ENCODE assay signal across 26 cellular contexts in genomic region chr6:10359581-10359980, GRCh38. TPM values are rescaled to one million over a fixed set of nuclear protein-coding genes. Genes with fewer than 3 reads are reported as not detected.
DNase-seq lines count a peak whose midpoint lies in the region; ATAC-seq, FAIRE-seq and TF ChIP-seq lines count a peak whose summit lies in the region.
"Had no signal": no experiment of that assay in that cellular context is flagged by ENCODE, and none has a peak within 500 bp of the region (broad histone marks: within the 10 kb centered on the region; RNA-seq: fewer than 3 reads in every experiment).

No MANE protein-coding gene starts in this region.

- no peaks in the 10 kb centered on the region for H3K9me1 ChIP-seq in K562 (ENCODE audit: control insufficient read depth, insufficient read depth, low read length)

- H3K4me3 ChIP-seq in mammary epithelial cell (replicated peaks in 1 of 3; ENCODE audit: insufficient read depth in 1 of 3, low read depth in 2 of 3, low read length in 3 of 3) (no peak overlapping the region), breast epithelium (no peak overlapping the region), HEK293 (ENCODE audit: low read depth, low read length) (no peak overlapping the region), K562 (no peak overlapping the region)
- H3K4me3 ChIP-seq: BLaER1, GM12878 had no signal

- H3K79me2 ChIP-seq in mammary epithelial cell (ENCODE audit: insufficient read depth, low read length): no peaks in the 10 kb centered on the region
- no peaks in the 10 kb centered on the region for H3K79me2 ChIP-seq in K562 (ENCODE audit: control insufficient read depth, insufficient read depth, low read length)

- TF ChIP-seq EP300 in K562 (IDR thresholded peaks at IDR 0.05; ENCODE audit: low read length): no peak

- no peak overlapping the region for H3K4me2 ChIP-seq in mammary epithelial cell (ENCODE audit: insufficient read depth, low read depth, low read length)
- H3K4me2 ChIP-seq in K562 (ENCODE audit: insufficient read depth, low read length): no peak overlapping the region
- H3K4me2 ChIP-seq: BLaER1 had no signal

- TF ChIP-seq RAD21 in K562 (CRISPR knock-in tag; conservative IDR thresholded peaks at IDR 0.05 in 1 of 2, IDR thresholded peaks at IDR 0.05 in 1 of 2): no peak

- intact Hi-C loops in mammary epithelial cell (cut with micrococcal nuclease): no loop called here
- intact Hi-C loops in breast epithelium (cut with DNase I; ENCODE audit: low total_unique reads): no loop called here
- intact Hi-C loops in K562 (cut with micrococcal nuclease): no loop called here

- dilution Hi-C loops in mammary epithelial cell (cut with HindIII; ENCODE audit: low sequenced_read_pairs): no loop called here

- WGBS in mammary epithelial cell (ENCODE audit: low coverage, missing lambda C conversion rate): 69% methylated on average over 1 of the region's 1 CpG
- WGBS in K562 (ENCODE audit: insufficient coverage, low coverage, missing lambda C conversion rate): 8% methylated on average over 1 of the region's 1 CpG

- no peaks in the 10 kb centered on the region for H3K27me3 ChIP-seq in mammary epithelial cell (ENCODE audit: insufficient read depth, low read length)
- no peaks in the 10 kb centered on the region for H3K27me3 ChIP-seq in breast epithelium
- H3K27me3 ChIP-seq in K562 (ENCODE audit: control insufficient read depth in 2 of 2, insufficient read depth in 2 of 2, low read length in 2 of 2): no peaks in the 10 kb centered on the region
- H3K27me3 ChIP-seq: BE2C, BLaER1 had no signal

- TF ChIP-seq POLR2A in breast epithelium (IDR thresholded peaks at IDR 0.05) (no peak), K562 (conservative IDR thresholded peaks at IDR 0.05) (no peak)

- no TSS peak for BruUV-seq in mammary epithelial cell (replicated peaks; lab: Mats Ljungman, UMichigan)
- no TSS peak for BruUV-seq in K562 (replicated peaks; lab: Mats Ljungman, UMichigan)

- CTCF ChIA-PET in mammary epithelial cell (lab: Charles Lee; ENCODE audit: low non-redundant PET) (no interaction called here), HEK293 (lab: Yijun Ruan, JAX) (interaction anchor here (0.6 kb wide), 2 partner anchors 9 to 65 kb away, joined by 3 read pairs; no protein-coding TSS in a partner anchor), K562 (lab: Yijun Ruan, JAX; ENCODE audit: low intra/inter-chr PET ratio) (no interaction called here)

- H3K4me1 ChIP-seq in mammary epithelial cell (ENCODE audit: insufficient read depth, low read length) (peaks cover 19% of the 10 kb centered on the region), breast epithelium (no peaks in the 10 kb centered on the region), HEK293 (ENCODE audit: control insufficient read depth, insufficient read depth, low read length) (no peaks in the 10 kb centered on the region), K562 (replicated peaks in 1 of 2; ENCODE audit: control insufficient read depth in 2 of 2, insufficient read depth in 2 of 2, low read length in 2 of 2) (no peaks in the 10 kb centered on the region)
- H3K4me1 ChIP-seq: BE2C, BLaER1, Caco-2 had no signal

- no peak overlapping the region for H3K9ac ChIP-seq in mammary epithelial cell (ENCODE audit: insufficient read depth, low read length)
- H3K9ac ChIP-seq in K562 (ENCODE audit: insufficient read depth in 1 of 2, low read depth in 2 of 2, low read length in 2 of 2): no peak overlapping the region
- H3K9ac ChIP-seq: BLaER1 had no signal

- TF ChIP-seq CTCF in mammary epithelial cell (conservative IDR thresholded peaks at IDR 0.05 in 1 of 2, IDR thresholded peaks at IDR 0.05 in 1 of 2; ENCODE audit: extremely low read depth in 1 of 2, insufficient read depth in 1 of 2, low read depth in 1 of 2, low read length in 2 of 2) (no peak), breast epithelium (IDR thresholded peaks at IDR 0.05) (no peak), HEK293 (tag by site-specific recombination; IDR thresholded peaks at IDR 0.05) (no peak), K562 (IDR thresholded peaks at IDR 0.05 in 2 of 3, conservative IDR thresholded peaks at IDR 0.05 in 1 of 3; ENCODE audit: insufficient read depth in 2 of 3, low read depth in 1 of 3, low read length in 3 of 3) (no peak)

- DNase-seq in mammary epithelial cell (no peak), breast epithelium (ENCODE audit: low spot score in 2 of 2) (no peak), K562 (ENCODE audit: extremely low read depth in 1 of 4, low spot score in 3 of 4) (no peak), islet precursor cell (peak; percentile 18), pons (ENCODE audit: low spot score) (no peak), DMS79 (lab: John Stamatoyannopoulos, UW) (no peak)
- DNase-seq in activated naive CD4-positive, alpha-beta T cell (lab: John Stamatoyannopoulos, UW): no peak
- DNase-seq: 8988T; ACHN; BE2C; C1 segment of cervical spinal cord; Caco-2; Calu3; CD4-positive, alpha-beta memory T cell; CD4-positive, CD25-positive, alpha-beta regulatory T cell; DND-41; EL; GDM1 had no signal

- POLR2A ChIA-PET in HEK293 (lab: Yijun Ruan, JAX) (no interaction called here), K562 (lab: Yijun Ruan, JAX) (interaction anchor here (0.7 to 2.0 kb wide), 5 partner anchors 9 to 46 kb away, joined by 3 to 7 read pairs (median 4); no protein-coding TSS in a partner anchor)

- H2AFZ ChIP-seq in mammary epithelial cell (ENCODE audit: low read depth, low read length): peak overlapping the region; percentile 40
- no peak overlapping the region for H2AFZ ChIP-seq in K562 (ENCODE audit: low read depth, low read length)

- FAIRE-seq in K562 (lab: Jason Lieb, UNC): no peak
- FAIRE-seq: A204.1, D721Med, GM12878, GM12892, GM18507 had no signal

- H3K9me3 ChIP-seq in mammary epithelial cell (replicated peaks; ENCODE audit: insufficient read depth, low read length) (no peaks in the 10 kb centered on the region), breast epithelium (peaks cover 0 to 6% of the 10 kb centered on the region in 2 donors), HEK293 (ENCODE audit: control insufficient read depth, insufficient read depth, low read depth, low read length) (no peaks in the 10 kb centered on the region), K562 (replicated peaks; ENCODE audit: control insufficient read depth, insufficient read depth, low read depth, low read length) (no peaks in the 10 kb centered on the region)
- H3K9me3 ChIP-seq: BE2C, Caco-2 had no signal

- H3K27ac ChIP-seq in mammary epithelial cell (ENCODE audit: insufficient read depth, low read depth, low read length): no peak overlapping the region
- no peak overlapping the region for H3K27ac ChIP-seq in breast epithelium
- H3K27ac ChIP-seq in HEK293 (ENCODE audit: extremely low read depth, low read depth, low read length): no peak overlapping the region
- H3K27ac ChIP-seq in K562 (ENCODE audit: extremely low read depth, low read depth, low read length): no peak overlapping the region
- H3K27ac ChIP-seq: BLaER1 had no signal

- H3K36me3 ChIP-seq in mammary epithelial cell (ENCODE audit: insufficient read depth, low read length) (no peaks in the 10 kb centered on the region), breast epithelium (no peaks in the 10 kb centered on the region), HEK293 (ENCODE audit: control insufficient read depth in 2 of 2, insufficient read depth in 1 of 2, low read length in 2 of 2) (no peaks in the 10 kb centered on the region), K562 (ENCODE audit: control insufficient read depth, insufficient read depth, low read length) (no peaks in the 10 kb centered on the region)
- H3K36me3 ChIP-seq: BE2C, BLaER1 had no signal

- no peaks in the 10 kb centered on the region for H4K20me1 ChIP-seq in mammary epithelial cell (ENCODE audit: insufficient read depth, low read length)
- no peaks in the 10 kb centered on the region for H4K20me1 ChIP-seq in K562 (replicated peaks; ENCODE audit: control insufficient read depth, insufficient read depth, low read length)
- H4K20me1 ChIP-seq: BLaER1 had no signal

- no peak for ATAC-seq in K562
- ATAC-seq: GM12878 had no signal

- in situ Hi-C loops in mammary epithelial cell (cut with MboI; ENCODE audit: low sequenced_read_pairs in 2 of 2) (no loop called here), K562 (cut with MboI) (no loop called here)

TF ChIP-seq in HEK293, 187 proteins besides CTCF, POLR2A, EP300 and RAD21:
- TF ChIP-seq ZNF366 (tag by site-specific recombination; conservative IDR thresholded peaks at IDR 0.05) (peak; percentile 73; the same call in 1 of the 2 replicates), ZFP3 (tag by site-specific recombination; IDR thresholded peaks at IDR 0.05; ENCODE audit: low read depth) (no peak)

TF ChIP-seq in K562, 482 proteins besides CTCF, POLR2A, EP300 and RAD21:
- TF ChIP-seq MCM3 (IDR thresholded peaks at IDR 0.05) (0 out of 2 replicates have a peak, but pooled peaks have one; percentile 56), TCFL5 (CRISPR knock-in tag; conservative IDR thresholded peaks at IDR 0.05) (no peak)

RNA-seq across cellular contexts. Expression of gene TFAP2A, which starts 55.3 kb away (rescaled TPM):
- total RNA-seq in mammary epithelial cell (100 to 1,000 TPM in 1 of 2 donors, 10 to 100 TPM in 1; 15.7 to 112 TPM), breast epithelium (10 to 100 TPM in 2 of 3 donors, not detected in 1; 25.2 to 46.0 TPM), K562 (2014; rRNA removed) (0.33 TPM in 1 of 2 replicates, not detected in the other), K562 (2014; rRNA removed; fragmentation: Illumina TruSeq; extraction: Trizol) (0.18 TPM in 1 of 2 replicates, not detected in the other), K562 (2015; rRNA removed; fragmentation: Illumina TruSeq; extraction: Trizol) (0.11 and 0.22 TPM in 2 replicates), K562 (2021) (0.40 and 0.53 TPM in 2 replicates)
- polyA plus RNA-seq in mammary epithelial cell (18.8 TPM), K562 (2011; rRNA removed) (0.15 and 0.17 TPM in 2 replicates), K562 (2014; fragmentation: Illumina TruSeq; extraction: Trizol) (0.37 and 0.54 TPM in 2 replicates), K562 (2014; fragmentation: Nextera tagmentation; extraction: Ambion mirVana) (under 1 TPM; 0.14 to 0.20 TPM), K562 (2014; rRNA removed) (0.15 and 0.36 TPM in 2 replicates)
- polyA minus RNA-seq in mammary epithelial cell: 31.8 TPM
- 0.51 and 0.55 TPM in 2 replicates for total RNA-seq in K562 (2011; cell fraction: chromatin; rRNA removed; ENCODE audit: low replicate concordance)
- total RNA-seq in K562 (2011; cell fraction: nucleolus; rRNA removed): 0.33 TPM in 1 of 2 replicates, not detected in the other
- 0.29 and 0.61 TPM in 2 replicates for total RNA-seq in K562 (2011; cell fraction: nucleoplasm; rRNA removed)
- polyA plus RNA-seq in K562 (2011; cell fraction: cytosol; rRNA removed): 0.19 and 0.22 TPM in 2 replicates
- 0.24 and 0.46 TPM in 2 replicates for polyA plus RNA-seq in K562 (2011; cell fraction: nucleus; rRNA removed)
- polyA plus RNA-seq in K562 (2012): 0.29 and 0.42 TPM in 2 replicates
- polyA minus RNA-seq in K562 (2011; rRNA and poly(A)+ RNA removed): 0.12 and 0.28 TPM in 2 replicates
- polyA minus RNA-seq in K562 (2011; cell fraction: cytosol; rRNA and poly(A)+ RNA removed): 1.0 and 3.5 TPM in 2 replicates
- 0.40 and 0.56 TPM in 2 replicates for polyA minus RNA-seq in K562 (2011; cell fraction: nucleus; rRNA and poly(A)+ RNA removed)
- total RNA-seq: CD4-positive, alpha-beta memory T cell; CD4-positive, CD25-positive, alpha-beta regulatory T cell had no signal
- polyA plus RNA-seq: CD14-positive monocyte; CD4-positive, alpha-beta memory T cell; CD4-positive, CD25-positive, alpha-beta regulatory T cell had no signal
